8 cellular contexts compared by ENCODE assay signal in genomic region chr4:98658287-98659105, GRCh38. TPM values are rescaled to one million over a fixed set of nuclear protein-coding genes. Genes with fewer than 3 reads are reported as not detected.
A peak's percentile ranks its signal among the peaks of the same experiment; 100 is the strongest.
DNase-seq lines count a peak whose midpoint lies in the region; ATAC-seq, FAIRE-seq and TF ChIP-seq lines count a peak whose summit lies in the region.

Gene TSPAN5 (minus strand): TSS chr4:98658611.

- no peak for FAIRE-seq in HTR-8/SVneo (lab: Jason Lieb, UNC)

- H3K4me1 Mint-ChIP-seq in Caco-2 (ENCODE audit: low read depth, unreplicated experiment) (peaks cover 56% of the 10 kb centered on the region), natural killer cell (peaks cover 65 to 77% of the 10 kb centered on the region in 2 donors)
- H3K4me1 Mint-ChIP-seq in activated T-helper 2 cell treated with anti-CD3 and anti-CD28 coated beads, Interferon-gamma antibody, Interleukin-2, Interleukin-4, amounts not matched to agents 10 μg/mL and 5 μg/mL and 100 μg/mL, durations not matched to agents 14 hours and 24 hours and 36 hours (ENCODE audit: low read depth): peaks cover 73% of the 10 kb centered on the region
- H3K4me1 Mint-ChIP-seq in stimulated activated naive B cell treated with anti-CD40 and anti-IgM and Interleukin-4, amounts not matched to agents 10 μg/mL and 1 μg/mL and 100 μg/mL, for 72 hours: peaks cover 34 to 62% of the 10 kb centered on the region in 2 donors

- peaks cover 44% of the 10 kb centered on the region for H3K4me1 ChIP-seq in Caco-2

- ATAC-seq in GM21381 (IDR thresholded peaks at IDR 0.05; ENCODE audit: unreplicated experiment) (peak; percentile 76), natural killer cell (peak; percentile 82 to 92 (median 91))
- ATAC-seq in stimulated activated naive B cell treated with anti-CD40 and anti-IgM and Interleukin-4, amounts not matched to agents 10 μg/mL and 1 μg/mL and 100 μg/mL, for 72 hours (replicated peaks): peak; percentile 66 to 72

- H3K27ac Mint-ChIP-seq in Caco-2 (ENCODE audit: unreplicated experiment) (peak within 1 kb of the TSS; percentile 60), natural killer cell (peak within 1 kb of the TSS; percentile 59 to 86)
- H3K27ac Mint-ChIP-seq in activated T-helper 2 cell treated with anti-CD3 and anti-CD28 coated beads, Interferon-gamma antibody, Interleukin-2, Interleukin-4, amounts not matched to agents 10 μg/mL and 5 μg/mL and 100 μg/mL, durations not matched to agents 14 hours and 24 hours and 36 hours: peak within 1 kb of the TSS; percentile 94
- peak within 1 kb of the TSS; percentile 77 for H3K27ac Mint-ChIP-seq in stimulated activated naive B cell treated with anti-CD40 and anti-IgM and Interleukin-4, amounts not matched to agents 10 μg/mL and 1 μg/mL and 100 μg/mL, for 72 hours

- TF ChIP-seq CTCF in Caco-2 (IDR thresholded peaks at IDR 0.05; ENCODE audit: insufficient read depth in 1 of 2, low read depth in 1 of 2, low read length in 1 of 2, severe bottlenecking in 1 of 2, unreplicated experiment in 1 of 2): no peak
- no peak for TF ChIP-seq CTCF in natural killer cell (IDR thresholded peaks at IDR 0.05)

- intact Hi-C loops in Caco-2 (cut with micrococcal nuclease; ENCODE audit: unreplicated experiment): loop anchor here (5.0 kb wide), 3 partner anchors 71 to 396 kb away; partner anchors contain the start of gene RAP1GDS1
- intact Hi-C loops in activated T-helper 2 cell treated with anti-CD3 and anti-CD28 coated beads, Interferon-gamma antibody, Interleukin-2, Interleukin-4, amounts not matched to agents 10 μg/mL and 5 μg/mL and 100 μg/mL, durations not matched to agents 14 hours and 24 hours and 36 hours (cut with micrococcal nuclease): loop anchor here (1.0 to 2.0 kb wide), 3 partner anchors 56 to 336 kb away; partner anchors contain the start of genes EIF4E and METAP1
- intact Hi-C loops in natural killer cell (cut with micrococcal nuclease): loop anchor here (1.0 to 5.0 kb wide), 6 partner anchors 36 to 516 kb away; partner anchors contain the start of genes ADH5, METAP1 and STPG2

- no peaks in the 10 kb centered on the region for H3K27me3 Mint-ChIP-seq in Caco-2 (ENCODE audit: insufficient read depth, unreplicated experiment)
- no peaks in the 10 kb centered on the region for H3K27me3 Mint-ChIP-seq in activated T-helper 2 cell treated with anti-CD3 and anti-CD28 coated beads, Interferon-gamma antibody, Interleukin-2, Interleukin-4, amounts not matched to agents 10 μg/mL and 5 μg/mL and 100 μg/mL, durations not matched to agents 14 hours and 24 hours and 36 hours (ENCODE audit: low read depth)
- H3K27me3 Mint-ChIP-seq in natural killer cell (ENCODE audit: low read depth in 2 of 2): no peaks in the 10 kb centered on the region
- peaks cover 0 to 3% of the 10 kb centered on the region in 2 donors for H3K27me3 Mint-ChIP-seq in stimulated activated naive B cell treated with anti-CD40 and anti-IgM and Interleukin-4, amounts not matched to agents 10 μg/mL and 1 μg/mL and 100 μg/mL, for 72 hours

- H3K36me3 Mint-ChIP-seq in Caco-2 (ENCODE audit: insufficient read depth, unreplicated experiment): peaks cover 5% of the 10 kb centered on the region
- H3K36me3 Mint-ChIP-seq in activated T-helper 2 cell treated with anti-CD3 and anti-CD28 coated beads, Interferon-gamma antibody, Interleukin-2, Interleukin-4, amounts not matched to agents 10 μg/mL and 5 μg/mL and 100 μg/mL, durations not matched to agents 14 hours and 24 hours and 36 hours (ENCODE audit: low read depth): peaks cover 18% of the 10 kb centered on the region
- no peaks in the 10 kb centered on the region for H3K36me3 Mint-ChIP-seq in natural killer cell
- H3K36me3 Mint-ChIP-seq in stimulated activated naive B cell treated with anti-CD40 and anti-IgM and Interleukin-4, amounts not matched to agents 10 μg/mL and 1 μg/mL and 100 μg/mL, for 72 hours: no peaks in the 10 kb centered on the region

- no TSS peak for BruUV-seq in Caco-2 (replicated peaks; lab: Mats Ljungman, UMichigan)

- H3K4me3 Mint-ChIP-seq in Caco-2 (ENCODE audit: unreplicated experiment) (peak within 1 kb of the TSS; percentile 86), natural killer cell (peak within 1 kb of the TSS; percentile 90)
- H3K4me3 Mint-ChIP-seq in activated T-helper 2 cell treated with anti-CD3 and anti-CD28 coated beads, Interferon-gamma antibody, Interleukin-2, Interleukin-4, amounts not matched to agents 10 μg/mL and 5 μg/mL and 100 μg/mL, durations not matched to agents 14 hours and 24 hours and 36 hours (ENCODE audit: low read depth): peak within 1 kb of the TSS; percentile 100
- H3K4me3 Mint-ChIP-seq in stimulated activated naive B cell treated with anti-CD40 and anti-IgM and Interleukin-4, amounts not matched to agents 10 μg/mL and 1 μg/mL and 100 μg/mL, for 72 hours: peak within 1 kb of the TSS; percentile 88 to 93

- H3K36me3 ChIP-seq in Caco-2 (ENCODE audit: control insufficient read depth, insufficient read depth, low read length): no peaks in the 10 kb centered on the region

- CTCF ChIA-PET in Caco-2 (lab: Charles Lee): interaction anchor here (0.7 to 1.4 kb wide), 4 partner anchors 12 to 905 kb away, joined by 3 to 5 read pairs (median 3); partner anchors contain the start of gene TRMT10A

- H3K4me3 ChIP-seq in Caco-2 (ENCODE audit: low read depth, low read length): peak within 1 kb of the TSS; percentile 80

- POLR2A ChIA-PET in Caco-2 (lab: Charles Lee): no interaction called here

- no peaks in the 10 kb centered on the region for H3K9me3 ChIP-seq in Caco-2

- H3K27me3 ChIP-seq in Caco-2 (replicated peaks; ENCODE audit: control insufficient read depth, insufficient read depth, low read length): no peaks in the 10 kb centered on the region

- H3K9me3 Mint-ChIP-seq in Caco-2 (ENCODE audit: unreplicated experiment) (no peaks in the 10 kb centered on the region), natural killer cell (no peaks in the 10 kb centered on the region)
- H3K9me3 Mint-ChIP-seq in activated T-helper 2 cell treated with anti-CD3 and anti-CD28 coated beads, Interferon-gamma antibody, Interleukin-2, Interleukin-4, amounts not matched to agents 10 μg/mL and 5 μg/mL and 100 μg/mL, durations not matched to agents 14 hours and 24 hours and 36 hours: no peaks in the 10 kb centered on the region
- no peaks in the 10 kb centered on the region for H3K9me3 Mint-ChIP-seq in stimulated activated naive B cell treated with anti-CD40 and anti-IgM and Interleukin-4, amounts not matched to agents 10 μg/mL and 1 μg/mL and 100 μg/mL, for 72 hours

- peak; percentile 73 to 87 for DNase-seq in Caco-2
- DNase-seq in HTR-8/SVneo (ENCODE audit: insufficient read length, low spot score): peak; percentile 56
- DNase-seq in RPMI8226: peak; percentile 81
- DNase-seq in activated T-helper 2 cell treated with anti-CD3 and anti-CD28 coated beads, Interferon-gamma antibody, Interleukin-2, Interleukin-4, amounts not matched to agents 10 μg/mL and 5 μg/mL and 100 μg/mL, durations not matched to agents 14 hours and 24 hours and 36 hours (ENCODE audit: low spot score): peak; percentile 75
- DNase-seq in fibroblast of peridontal ligament (ENCODE audit: extremely low read depth): peak; percentile 67
- peak; percentile 81 for DNase-seq in natural killer cell
- DNase-seq in stimulated activated naive B cell treated with anti-CD40 and anti-IgM and Interleukin-4, amounts not matched to agents 10 μg/mL and 1 μg/mL and 100 μg/mL, for 72 hours: peak; percentile 71

RNA-seq across cellular contexts. Expression of gene TSPAN5, which starts in this region (rescaled TPM):
- total RNA-seq in Caco-2 (2022) (24.1 and 26.1 TPM in 2 replicates), natural killer cell (10 to 100 TPM in 2 of 3 donors, 1 to 10 TPM in 1; 6.8 to 13.7 (median 11.4) TPM)
- total RNA-seq in activated T-helper 2 cell treated with anti-CD3 and anti-CD28 coated beads, Interferon-gamma antibody, Interleukin-2, Interleukin-4, amounts not matched to agents 10 μg/mL and 5 μg/mL and 100 μg/mL, durations not matched to agents 14 hours and 24 hours and 36 hours: 21.1 and 24.4 TPM in 2 replicates

Comparison
In these comparisons a context has a peak if more than half of its experiments do, and no peak if none do; other contexts are left out.
1. Peak in every context shown above with its lines: DNase-seq, ATAC-seq and H3K4me3 ChIP-seq.